18 cellular contexts compared by ENCODE assay signal in the genomic region with DNA sequence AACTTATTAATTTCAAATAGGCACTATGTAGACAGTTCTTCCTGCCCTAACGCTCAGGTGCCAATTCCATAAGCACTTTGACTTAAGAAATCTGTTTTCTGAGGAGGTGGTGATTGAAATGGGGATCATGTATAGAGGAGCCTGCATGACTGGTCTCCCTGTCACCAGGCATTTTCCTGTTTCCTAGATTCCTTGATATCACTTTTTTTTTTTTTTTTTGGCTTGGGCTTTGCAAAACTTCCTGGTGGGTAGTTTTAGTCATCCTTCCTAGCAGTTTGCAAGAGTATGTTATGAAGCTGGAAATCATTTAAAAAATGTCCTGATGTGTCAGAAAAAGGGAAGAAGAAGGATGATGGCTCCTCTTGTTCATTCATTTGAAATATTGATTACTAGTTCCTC.
DNase-seq lines count a peak whose midpoint lies in the region; ATAC-seq and TF ChIP-seq lines count a peak whose summit lies in the region.
"Had no signal": no experiment of that assay in that cellular context is flagged by ENCODE, and none has a peak within 500 bp of the region (broad histone marks: within the 10 kb centered on the region; RNA-seq: fewer than 3 reads in every experiment).

No MANE protein-coding gene starts in this region.

- intact Hi-C loops in left ventricle myocardium superior (cut with micrococcal nuclease) = no loop called here

- peak overlapping the region; percentile 56 for H3K4me3 Mint-ChIP-seq in HFFc6
- H3K4me3 Mint-ChIP-seq: activated naive CD4-positive, alpha-beta T cell treated with anti-CD3 and anti-CD28 coated beads, Interleukin-2, amount 50 U/mL, for 24 hours; dendritic cell treated with granulocyte-macrophage colony-stimulating factor and Interleukin-4, amounts not matched to agents 40 ng/mL and 50 ng/mL, for 4 days had no signal

- no peak for ATAC-seq in HG02870 (IDR thresholded peaks at IDR 0.05; ENCODE audit: unreplicated experiment)
- ATAC-seq in left ventricle myocardium superior = no peak
- ATAC-seq: left lobe of liver had no signal

- H3K27me3 ChIP-seq in SK-N-SH (ENCODE audit: insufficient read depth) (no peaks in the 10 kb centered on the region), fibroblast of lung (ENCODE audit: control insufficient read depth, insufficient read depth, low read length) (no peaks in the 10 kb centered on the region), skeletal muscle satellite cell (ENCODE audit: control insufficient read depth, insufficient read depth, low read length) (no peaks in the 10 kb centered on the region)
- H3K27me3 ChIP-seq: Peyer's patch, spleen had no signal

- H3K36me3 Mint-ChIP-seq in HFFc6 (ENCODE audit: low read depth) = peaks cover 3% of the 10 kb centered on the region

- H3K4me3 ChIP-seq in SK-N-SH (ENCODE audit: low read depth in 2 of 2, low read length in 1 of 2) (no peak overlapping the region), fibroblast of lung (replicated peaks in 1 of 4; ENCODE audit: control extremely low read depth in 1 of 4, insufficient read depth in 1 of 4, low read depth in 3 of 4, low read length in 4 of 4) (no peak overlapping the region), skeletal muscle satellite cell (ENCODE audit: low read length) (no peak overlapping the region)
- H3K4me3 ChIP-seq: Peyer's patch, spleen, thoracic aorta had no signal

- H3K9ac ChIP-seq in SK-N-SH (no peak overlapping the region; the same call in 1 of the 2 replicates), fibroblast of lung (ENCODE audit: insufficient read depth, low read length) (no peak overlapping the region), skeletal muscle satellite cell (ENCODE audit: low read depth, low read length) (no peak overlapping the region)

- peak overlapping the region; percentile 76 for H3K27ac Mint-ChIP-seq in HFFc6
- H3K27ac Mint-ChIP-seq: activated naive CD4-positive, alpha-beta T cell treated with anti-CD3 and anti-CD28 coated beads, Interleukin-2, amount 50 U/mL, for 24 hours; dendritic cell treated with granulocyte-macrophage colony-stimulating factor and Interleukin-4, amounts not matched to agents 40 ng/mL and 50 ng/mL, for 4 days had no signal

- 12% methylated on average over 1 of the region's 1 CpG for WGBS in SK-N-SH (ENCODE audit: low lambda C conversion rate)

- H4K20me1 ChIP-seq in SK-N-SH (ENCODE audit: insufficient read depth) = no peaks in the 10 kb centered on the region
- H4K20me1 ChIP-seq in fibroblast of lung (ENCODE audit: control insufficient read depth, extremely low read depth, insufficient read depth, low read length) = no peaks in the 10 kb centered on the region

- H3K4me2 ChIP-seq in SK-N-SH (0 out of 2 replicates have a peak overlapping the region, but pooled peaks have one; percentile 3), fibroblast of lung (ENCODE audit: extremely low read depth, insufficient read depth, low read length) (no peak overlapping the region), skeletal muscle satellite cell (ENCODE audit: low read length) (peak overlapping the region; percentile 31)

- H3K4me1 ChIP-seq in SK-N-SH (ENCODE audit: control insufficient read depth in 1 of 2, insufficient read depth in 2 of 2, low read depth in 1 of 2, low read length in 1 of 2) (peaks cover 2 to 32% of the 10 kb centered on the region in 2 experiments; a peak in 3 of 4 replicates), fibroblast of lung (ENCODE audit: control insufficient read depth, extremely low read depth, insufficient read depth, low read length) (peaks cover 3% of the 10 kb centered on the region), skeletal muscle satellite cell (ENCODE audit: control insufficient read depth, insufficient read depth, low read length) (peaks cover 31% of the 10 kb centered on the region)

- H3K36me3 ChIP-seq in SK-N-SH (replicated peaks in 1 of 2; ENCODE audit: control insufficient read depth in 1 of 2, insufficient read depth in 2 of 2, low read length in 1 of 2) (no peaks in the 10 kb centered on the region), fibroblast of lung (ENCODE audit: control insufficient read depth, insufficient read depth, low read length) (no peaks in the 10 kb centered on the region), skeletal muscle satellite cell (ENCODE audit: insufficient read depth, low read length) (no peaks in the 10 kb centered on the region)
- H3K36me3 ChIP-seq: Peyer's patch, spleen, thoracic aorta had no signal

- DNase-seq in HFFc6 = peak; percentile 76
- no peak for DNase-seq in SK-N-SH
- peak; percentile 51 to 80 for DNase-seq in fibroblast of lung (ENCODE audit: low read depth in 2 of 2)
- no peak for DNase-seq in globus pallidus (ENCODE audit: low spot score)
- DNase-seq in left ventricle myocardium superior = no peak
- DNase-seq: activated CD8-positive, alpha-beta memory T cell treated with anti-CD3 and anti-CD28 coated beads for 24 hours; Calu3; glutamatergic neuron; MM.1S; NCI-H510A; Peyer's patch; spleen had no signal

- H3K27ac ChIP-seq in SK-N-SH (ENCODE audit: low read depth in 2 of 2, low read length in 1 of 2) (peak overlapping the region in 1 of 2 experiments; percentile 73; a peak in 3 of 4 replicates), fibroblast of lung (ENCODE audit: insufficient read depth, low read length) (no peak overlapping the region)
- H3K27ac ChIP-seq: thoracic aorta had no signal

- TF ChIP-seq EP300 in SK-N-SH (IDR thresholded peaks at IDR 0.05; ENCODE audit: borderline replicate concordance in 1 of 2, low read depth in 1 of 2, low read length in 1 of 2) = peak in 1 of 2 experiments; percentile 92; a peak in 2 of 4 replicates

- TF ChIP-seq RAD21 in SK-N-SH (IDR thresholded peaks at IDR 0.05; ENCODE audit: low read length) = no peak

- CTCF ChIA-PET in SK-N-SH (lab: Yijun Ruan, JAX) = interaction anchor here (0.6 kb wide), 1 partner anchor 43 kb away, joined by 3 read pairs; no protein-coding TSS in a partner anchor

- H3K9me3 Mint-ChIP-seq in HFFc6 = peaks cover 3% of the 10 kb centered on the region; the same call in 1 of the 2 replicates
- H3K9me3 Mint-ChIP-seq: dendritic cell treated with granulocyte-macrophage colony-stimulating factor and Interleukin-4, amounts not matched to agents 40 ng/mL and 50 ng/mL, for 4 days had no signal

- H3K9me3 ChIP-seq in SK-N-SH (peaks cover 2% of the 10 kb centered on the region; the same call in 1 of the 2 replicates), fibroblast of lung (ENCODE audit: control insufficient read depth, insufficient read depth, low read depth, low read length) (no peaks in the 10 kb centered on the region), skeletal muscle satellite cell (replicated peaks; ENCODE audit: low read length) (no peaks in the 10 kb centered on the region)
- H3K9me3 ChIP-seq: Peyer's patch, thoracic aorta had no signal

- no peaks in the 10 kb centered on the region for H3K9me2 ChIP-seq in SK-N-SH

- TF ChIP-seq CTCF in HFFc6 (IDR thresholded peaks at IDR 0.05) = no peak
- TF ChIP-seq CTCF in SK-N-SH (IDR thresholded peaks at IDR 0.05) = no peak
- TF ChIP-seq CTCF in fibroblast of lung (conservative IDR thresholded peaks at IDR 0.05 in 1 of 2, IDR thresholded peaks at IDR 0.05 in 1 of 2; ENCODE audit: low read depth in 1 of 2, low read length in 2 of 2) = no peak

- no peaks in the 10 kb centered on the region; the same call in 1 of the 2 replicates for H3K27me3 Mint-ChIP-seq in HFFc6 (ENCODE audit: insufficient read depth)
- H3K27me3 Mint-ChIP-seq: activated naive CD4-positive, alpha-beta T cell treated with anti-CD3 and anti-CD28 coated beads, Interleukin-2, amount 50 U/mL, for 24 hours; dendritic cell treated with granulocyte-macrophage colony-stimulating factor and Interleukin-4, amounts not matched to agents 40 ng/mL and 50 ng/mL, for 4 days had no signal

- peaks cover 78% of the 10 kb centered on the region for H3K4me1 Mint-ChIP-seq in HFFc6 (ENCODE audit: low read depth)

- POLR2A ChIA-PET in SK-N-SH (lab: Yijun Ruan, JAX) = no interaction called here

- peaks cover 23% of the 10 kb centered on the region for H3F3A ChIP-seq in SK-N-SH (replicated peaks; ENCODE audit: insufficient read depth)

- no peaks in the 10 kb centered on the region for H3K79me2 ChIP-seq in SK-N-SH (ENCODE audit: insufficient read depth)
- H3K79me2 ChIP-seq in fibroblast of lung (ENCODE audit: control insufficient read depth, insufficient read depth, low read length) = no peaks in the 10 kb centered on the region

- H2AFZ ChIP-seq in SK-N-SH (ENCODE audit: low read depth) (peak overlapping the region; percentile 36; the same call in 1 of the 2 replicates), fibroblast of lung (ENCODE audit: low read length) (no peak overlapping the region)

TF ChIP-seq in SK-N-SH, 30 proteins besides CTCF, POLR2A, EP300 and RAD21 (continues in another document):
- TF ChIP-seq REST (IDR thresholded peaks at IDR 0.05; ENCODE audit: low read depth, low read length) = no peak
- TF ChIP-seq MEF2A (IDR thresholded peaks at IDR 0.05; ENCODE audit: borderline replicate concordance, low read depth) = 0 out of 2 replicates have a peak, but pooled peaks have one; percentile 23
- peak; percentile 78; the same call in 1 of the 2 replicates for TF ChIP-seq TEAD4 (IDR thresholded peaks at IDR 0.05; ENCODE audit: borderline replicate concordance, insufficient read depth)
- TF ChIP-seq RFX5 (IDR thresholded peaks at IDR 0.05; ENCODE audit: low read length) = no peak
- no peak for TF ChIP-seq CHD2 (IDR thresholded peaks at IDR 0.05; ENCODE audit: low read length, partially characterized antibody)

Comparison
In these comparisons a context has a peak if more than half of its experiments do, and no peak if none do; other contexts are left out.
1. DNase-seq: peak in HFFc6 (single experiment) and fibroblast of lung (2 of 2); none in SK-N-SH (single experiment), globus pallidus (single experiment) and left ventricle myocardium superior (single experiment).